28 cellular contexts compared by ENCODE assay signal in the genomic region with DNA sequence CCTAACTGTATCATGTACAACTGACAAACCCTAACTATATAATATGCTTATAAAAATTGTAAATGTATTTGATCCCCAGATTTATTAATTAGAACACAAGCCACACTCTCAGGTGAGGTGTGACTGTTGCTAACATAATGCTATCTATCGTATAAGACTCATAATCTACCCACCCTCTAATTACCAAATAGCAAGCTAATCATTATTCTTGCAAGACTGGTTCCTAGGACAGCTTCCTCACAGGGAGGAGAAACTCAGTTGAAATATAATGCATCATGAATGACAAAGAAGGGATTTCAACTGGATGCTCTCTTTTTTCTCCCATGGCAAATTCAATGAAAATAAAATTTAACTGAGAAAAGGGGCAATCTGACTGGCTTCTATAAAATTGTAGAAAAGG.
"Had no signal": no experiment of that assay in that cellular context is flagged by ENCODE, and none has a peak within 500 bp of the region (broad histone marks: within the 10 kb centered on the region; RNA-seq: fewer than 3 reads in every experiment).

No MANE protein-coding gene starts in this region.

- DNase-seq: activated CD4-positive, alpha-beta memory T cell treated with anti-CD3 and anti-CD28 coated beads, Interleukin-2, amount 10 ng/mL, durations not matched to agents 7 days and 5 days; activated CD4-positive, alpha-beta T cell treated with anti-CD3 and anti-CD28 coated beads for 1 hour; activated CD4-positive, alpha-beta T cell treated with anti-CD3 and anti-CD28 coated beads for 4 hours; activated CD4-positive, alpha-beta T cell treated with anti-CD3 and anti-CD28 coated beads, Interleukin-2, amount 10 ng/mL, durations not matched to agents 7 days and 5 days; activated CD4-positive, alpha-beta T cell treated with anti-CD3 and anti-CD28 coated beads, Interleukin-2, amount 50 U/mL, for 4 hours; activated CD8-positive, alpha-beta memory T cell treated with anti-CD3 and anti-CD28 coated beads, Interleukin-2, amount 50 U/mL, for 48 hours; activated gamma-delta T cell; activated naive CD4-positive, alpha-beta T cell; activated naive CD4-positive, alpha-beta T cell treated with anti-CD3 and anti-CD28 coated beads, Interleukin-2, amount 10 ng/mL, durations not matched to agents 7 days and 5 days; activated naive CD8-positive, alpha-beta T cell treated with anti-CD3 and anti-CD28 coated beads, Interleukin-2, amount 10 ng/mL, durations not matched to agents 7 days and 5 days; activated T-cell treated with anti-CD3 and anti-CD28 coated beads for 4 hours; activated T-cell treated with anti-CD3 and anti-CD28 coated beads, Interleukin-2, amount 50 U/mL, for 24 hours; activated T-cell treated with anti-CD3 and anti-CD28 coated beads, Interleukin-2, amount 50 U/mL, for 72 hours; dorsolateral prefrontal cortex; effector memory CD4-positive, alpha-beta T cell; endodermal cell; erythroblast; esophagus squamous epithelium; foreskin melanocyte; heart right ventricle; T-helper 2 cell had no signal

- ATAC-seq: activated naive CD4-positive, alpha-beta T cell treated with anti-CD3 and anti-CD28 coated beads, Interleukin-2, amount 50 U/mL, for 72 hours; activated T-cell treated with anti-CD3 and anti-CD28 coated beads, Interleukin-2, amount 50 U/mL, for 72 hours; gastroesophageal sphincter; heart right ventricle; WTC11 had no signal

- H3K4me3 ChIP-seq: ascending aorta, breast epithelium, coronary artery, dorsolateral prefrontal cortex, esophagus squamous epithelium, gastroesophageal sphincter, heart right ventricle, hepatocyte had no signal

- H3K36me3 ChIP-seq: ascending aorta, breast epithelium, heart right ventricle had no signal

- H3K27me3 ChIP-seq: ascending aorta, breast epithelium, dorsolateral prefrontal cortex, esophagus squamous epithelium, gastroesophageal sphincter, heart right ventricle, hepatocyte had no signal
